7 cellular contexts compared by ENCODE assay signal in the genomic region with DNA sequence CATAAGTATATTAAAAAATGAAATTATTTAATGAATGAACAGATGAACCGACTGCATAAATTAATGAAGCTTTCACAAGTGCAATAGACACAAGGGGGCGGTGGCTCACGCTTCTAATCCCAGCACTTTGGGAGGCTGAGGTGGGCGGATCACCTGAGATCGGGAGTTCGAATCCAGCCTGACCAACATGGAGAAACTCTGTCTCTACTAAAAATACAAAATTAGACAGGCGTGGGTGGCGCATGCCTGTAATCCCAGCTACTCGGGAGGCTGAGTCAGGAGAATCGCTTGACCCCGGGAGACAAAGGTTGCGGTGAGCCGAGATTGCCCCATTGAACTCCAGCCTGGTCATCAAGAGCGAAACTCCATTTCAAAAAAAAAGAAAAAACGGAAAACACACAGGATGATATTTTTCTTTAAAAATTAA. TPM values are rescaled to one million over a fixed set of nuclear protein-coding genes. Genes with fewer than 3 reads are reported as not detected.
DNase-seq lines count a peak whose midpoint lies in the region; ATAC-seq, FAIRE-seq and TF ChIP-seq lines count a peak whose summit lies in the region.
"Not testable (repeated sequence)": the region's sequence is repeated elsewhere in the genome, so short reads cannot be mapped to it uniquely, and the experiment has no call there.

No MANE protein-coding gene starts in this region.

- not testable (repeated sequence) for H3K4me3 Mint-ChIP-seq in activated T-cell treated with anti-CD3 and anti-CD28 coated beads, Interleukin-2, amount 50 U/mL, for 24 hours
- H3K4me3 Mint-ChIP-seq in neural crest cell = peak overlapping the region; percentile 94

- dilution Hi-C loops in endothelial cell of umbilical vein (cut with MboI; ENCODE audit: extremely low pct_ligation_motif_present, low sequenced_read_pairs) = not testable (repeated sequence)

- H3K4me1 Mint-ChIP-seq in activated T-cell treated with anti-CD3 and anti-CD28 coated beads, Interleukin-2, amount 50 U/mL, for 24 hours (ENCODE audit: low read depth) = not testable (repeated sequence)
- peaks cover 20% of the 10 kb centered on the region for H3K4me1 Mint-ChIP-seq in neural crest cell

- not testable (repeated sequence) for H3K4me2 ChIP-seq in endothelial cell of umbilical vein (ENCODE audit: insufficient read depth, low read length)

- H3K79me2 ChIP-seq in endothelial cell of umbilical vein (ENCODE audit: control insufficient read depth, insufficient read depth, low read length) = not testable (repeated sequence)

- not testable (repeated sequence) for H3K36me3 ChIP-seq in BE2C; H7 (replicated peaks; ENCODE audit: control insufficient read depth, insufficient read depth, low read length); HUES6 (ENCODE audit: control insufficient read depth, insufficient read depth, low read length); RWPE2 (ENCODE audit: low read depth); endothelial cell of umbilical vein (ENCODE audit: control insufficient read depth in 2 of 2, extremely low read depth in 1 of 2, insufficient read depth in 2 of 2, low read length in 2 of 2)

- H3K9ac ChIP-seq in HUES6 (ENCODE audit: low read length); endothelial cell of umbilical vein (replicated peaks; ENCODE audit: extremely low read depth, insufficient read depth, low read length): not testable (repeated sequence)

- H4K20me1 ChIP-seq in endothelial cell of umbilical vein (replicated peaks; ENCODE audit: control insufficient read depth, extremely low read depth, insufficient read depth, low read length) = not testable (repeated sequence)

- peak; percentile 59 for FAIRE-seq in endothelial cell of umbilical vein (lab: Jason Lieb, UNC)

- ATAC-seq in RWPE2 (ENCODE audit: low read depth) = not testable (repeated sequence)

- peak; percentile 23 for DNase-seq in BE2C
- DNase-seq in H7; RWPE2 (ENCODE audit: low spot score); activated T-cell treated with anti-CD3 and anti-CD28 coated beads, Interleukin-2, amount 50 U/mL, for 24 hours; endothelial cell of umbilical vein (ENCODE audit: low read depth, low spot score); neural crest cell (ENCODE audit: low read depth, low spot score): not testable (repeated sequence)

- H3K27ac Mint-ChIP-seq in activated T-cell treated with anti-CD3 and anti-CD28 coated beads, Interleukin-2, amount 50 U/mL, for 24 hours = peak overlapping the region; percentile 63
- not testable (repeated sequence) for H3K27ac Mint-ChIP-seq in neural crest cell (ENCODE audit: unreplicated experiment)

- POLR2A ChIA-PET in endothelial cell of umbilical vein (lab: Charles Lee) = not testable (repeated sequence)

- TF ChIP-seq CTCF in BE2C (IDR thresholded peaks at IDR 0.05; ENCODE audit: low read depth, low read length) (peak; percentile 15; the same call in 1 of the 2 replicates), RWPE2 (IDR thresholded peaks at IDR 0.05; ENCODE audit: poor library complexity, severe bottlenecking) (peak; percentile 27)
- not testable (repeated sequence) for TF ChIP-seq CTCF in endothelial cell of umbilical vein (IDR thresholded peaks at IDR 0.05; ENCODE audit: extremely low read depth in 1 of 2, insufficient read depth in 1 of 2, low read depth in 1 of 2, low read length in 2 of 2); neural crest cell (conservative IDR thresholded peaks at IDR 0.05)

- H3K27ac ChIP-seq in HUES6 (ENCODE audit: low read depth, low read length); RWPE2 (ENCODE audit: poor library complexity, severe bottlenecking); endothelial cell of umbilical vein (ENCODE audit: insufficient read depth, low read depth, low read length): not testable (repeated sequence)

- not testable (repeated sequence) for H3K9me1 ChIP-seq in endothelial cell of umbilical vein (replicated peaks; ENCODE audit: control insufficient read depth, extremely low read depth, insufficient read depth, low read length)

- H3K36me3 Mint-ChIP-seq in activated T-cell treated with anti-CD3 and anti-CD28 coated beads, Interleukin-2, amount 50 U/mL, for 24 hours (ENCODE audit: low read depth); neural crest cell (ENCODE audit: low read depth): not testable (repeated sequence)

- not testable (repeated sequence) for H3K9me3 Mint-ChIP-seq in activated T-cell treated with anti-CD3 and anti-CD28 coated beads, Interleukin-2, amount 50 U/mL, for 24 hours; neural crest cell

- H3K4me3 ChIP-seq in BE2C (ENCODE audit: low read depth, low read length); RWPE2 (ENCODE audit: severe bottlenecking); endothelial cell of umbilical vein (replicated peaks in 1 of 3; ENCODE audit: insufficient read depth in 1 of 3, low read depth in 1 of 3, low read length in 3 of 3): not testable (repeated sequence)
- peak overlapping the region; percentile 2; the same call in 1 of the 2 replicates for H3K4me3 ChIP-seq in H7 (ENCODE audit: insufficient read depth, low read depth, low read length)
- H3K4me3 ChIP-seq in HUES6 (ENCODE audit: low read depth, low read length) = peak overlapping the region; percentile 82; the same call in 1 of the 2 replicates

- not testable (repeated sequence) for H3K9me3 ChIP-seq in BE2C; HUES6 (ENCODE audit: control insufficient read depth, insufficient read depth, low read depth, low read length); RWPE2 (ENCODE audit: severe bottlenecking); endothelial cell of umbilical vein (replicated peaks; ENCODE audit: control insufficient read depth, insufficient read depth, low read length)

- H3K27me3 Mint-ChIP-seq in activated T-cell treated with anti-CD3 and anti-CD28 coated beads, Interleukin-2, amount 50 U/mL, for 24 hours = peaks cover 75% of the 10 kb centered on the region
- peaks cover 37% of the 10 kb centered on the region for H3K27me3 Mint-ChIP-seq in neural crest cell (ENCODE audit: low read depth)

- H2AFZ ChIP-seq in endothelial cell of umbilical vein (ENCODE audit: low read depth, low read length) = not testable (repeated sequence)

- not testable (repeated sequence) for H3K4me1 ChIP-seq in BE2C; HUES6 (ENCODE audit: control insufficient read depth, insufficient read depth, low read length); RWPE2 (ENCODE audit: insufficient read depth, poor library complexity, severe bottlenecking); endothelial cell of umbilical vein (ENCODE audit: control insufficient read depth, extremely low read depth, insufficient read depth, low read length)

- intact Hi-C loops in endothelial cell of umbilical vein (cut with micrococcal nuclease) = not testable (repeated sequence)

- CTCF ChIA-PET in endothelial cell of umbilical vein (lab: Charles Lee) = interaction anchor here (2.2 kb wide), 1 partner anchor 86 kb away, joined by 5 read pairs; no protein-coding TSS in a partner anchor

- not testable (repeated sequence) for TF ChIP-seq POLR2A in endothelial cell of umbilical vein (IDR thresholded peaks at IDR 0.05; ENCODE audit: low read depth, low read length)

- not testable (repeated sequence) for H3K27me3 ChIP-seq in BE2C; H7 (ENCODE audit: control insufficient read depth, insufficient read depth, low read length); HUES6 (ENCODE audit: control insufficient read depth, insufficient read depth, low read length); RWPE2 (ENCODE audit: insufficient read depth, poor library complexity, severe bottlenecking); endothelial cell of umbilical vein (ENCODE audit: control insufficient read depth in 2 of 2, insufficient read depth in 2 of 2, low read length in 2 of 2)

- BruUV-seq in endothelial cell of umbilical vein (replicated peaks; lab: Mats Ljungman, UMichigan) = not testable (repeated sequence)

RNA-seq across cellular contexts. Expression of gene PRSS16, which starts 34.4 kb away (rescaled TPM):
- polyA plus RNA-seq in BE2C (2012; ENCODE audit: insufficient read depth, insufficient read length, low read depth) = not detected
- total RNA-seq in H7 (2014; rRNA removed; shearing (Covaris generic)) = 5.0 and 5.2 TPM in 2 replicates
- total RNA-seq in endothelial cell of umbilical vein (not detected in 2 replicates), neural crest cell (0.57 and 0.63 TPM in 2 replicates)
- not detected in 2 replicates for polyA plus RNA-seq in endothelial cell of umbilical vein
- not detected in 2 replicates for polyA plus RNA-seq in endothelial cell of umbilical vein (2011; cell fraction: cytosol; rRNA removed)
- 0.16 TPM in 1 of 2 replicates, not detected in the other for polyA plus RNA-seq in endothelial cell of umbilical vein (2011; cell fraction: nucleus; rRNA removed)
- polyA plus RNA-seq in endothelial cell of umbilical vein (2012) = not detected in 2 replicates
- 1.3 TPM in 1 of 2 replicates, not detected in the other for polyA minus RNA-seq in endothelial cell of umbilical vein
- polyA minus RNA-seq in endothelial cell of umbilical vein (2011; cell fraction: cytosol; rRNA and poly(A)+ RNA removed) = 0.72 TPM
- polyA minus RNA-seq in endothelial cell of umbilical vein (2011; cell fraction: nucleus; rRNA and poly(A)+ RNA removed) = not detected in 2 replicates
